In genomic region chr7:34935735-34936153, GRCh38 we compare ENCODE assay signal across 8 cellular contexts.
DNase-seq lines count a peak whose midpoint lies in the region; ATAC-seq lines count a peak whose summit lies in the region.
"Not testable (repeated sequence)": the region's sequence is repeated elsewhere in the genome, so short reads cannot be mapped to it uniquely, and the experiment has no call there.

No MANE protein-coding gene starts in this region.

- DNase-seq in T-helper 2 cell treated with Interferon-gamma antibody and Interleukin-4, amounts not matched to agents 5 μg/mL and 100 μg/mL, for 36 hours (ENCODE audit: low spot score): peak; percentile 12
- DNase-seq in amniotic epithelial cell (ENCODE audit: low read depth) (peak; percentile 13), iris pigment epithelial cell (ENCODE audit: low read depth) (peak; percentile 7)
- not testable (repeated sequence) for DNase-seq in stimulated activated effector memory CD8-positive, alpha-beta T cell treated with anti-CD3 and anti-CD28 coated beads, Interleukin-12 subunit alpha, Interleukin-12 subunit beta, amount 100 ng/mL, for 72 hours (ENCODE audit: low spot score in 2 of 2)

- H3K4me1 Mint-ChIP-seq in T-helper 2 cell treated with Interferon-gamma antibody and Interleukin-4, amounts not matched to agents 5 μg/mL and 100 μg/mL, for 36 hours (ENCODE audit: low read depth); stimulated activated effector memory CD8-positive, alpha-beta T cell treated with anti-CD3 and anti-CD28 coated beads, Interleukin-12 subunit alpha, Interleukin-12 subunit beta, amount 100 ng/mL, for 72 hours: not testable (repeated sequence)

- H3K27me3 Mint-ChIP-seq in T-helper 2 cell treated with Interferon-gamma antibody and Interleukin-4, amounts not matched to agents 5 μg/mL and 100 μg/mL, for 36 hours (ENCODE audit: low read depth): not testable (repeated sequence)

- H3K27ac Mint-ChIP-seq in T-helper 2 cell treated with Interferon-gamma antibody and Interleukin-4, amounts not matched to agents 5 μg/mL and 100 μg/mL, for 36 hours; stimulated activated effector memory CD8-positive, alpha-beta T cell treated with anti-CD3 and anti-CD28 coated beads, Interleukin-12 subunit alpha, Interleukin-12 subunit beta, amount 100 ng/mL, for 72 hours: not testable (repeated sequence)

- not testable (repeated sequence) for H3K4me3 Mint-ChIP-seq in T-helper 2 cell treated with Interferon-gamma antibody and Interleukin-4, amounts not matched to agents 5 μg/mL and 100 μg/mL, for 36 hours; stimulated activated effector memory CD8-positive, alpha-beta T cell treated with anti-CD3 and anti-CD28 coated beads, Interleukin-12 subunit alpha, Interleukin-12 subunit beta, amount 100 ng/mL, for 72 hours

- ATAC-seq in GM18511 (IDR thresholded peaks at IDR 0.05; ENCODE audit: unreplicated experiment) (peak; percentile 69), GM21526 (IDR thresholded peaks at IDR 0.05; ENCODE audit: low FRiP score, unreplicated experiment) (peak; percentile 72), HG02763 (IDR thresholded peaks at IDR 0.05; ENCODE audit: unreplicated experiment) (peak; percentile 57), HG03159 (IDR thresholded peaks at IDR 0.05; ENCODE audit: unreplicated experiment) (peak; percentile 49)
- ATAC-seq in stimulated activated effector memory CD8-positive, alpha-beta T cell treated with anti-CD3 and anti-CD28 coated beads, Interleukin-12 subunit alpha, Interleukin-12 subunit beta, amount 100 ng/mL, for 72 hours: peak; percentile 91

- H3K36me3 Mint-ChIP-seq in T-helper 2 cell treated with Interferon-gamma antibody and Interleukin-4, amounts not matched to agents 5 μg/mL and 100 μg/mL, for 36 hours (ENCODE audit: low read depth): not testable (repeated sequence)
- peaks cover 25% of the 10 kb centered on the region for H3K36me3 Mint-ChIP-seq in stimulated activated effector memory CD8-positive, alpha-beta T cell treated with anti-CD3 and anti-CD28 coated beads, Interleukin-12 subunit alpha, Interleukin-12 subunit beta, amount 100 ng/mL, for 72 hours

- not testable (repeated sequence) for H3K9me3 Mint-ChIP-seq in T-helper 2 cell treated with Interferon-gamma antibody and Interleukin-4, amounts not matched to agents 5 μg/mL and 100 μg/mL, for 36 hours; stimulated activated effector memory CD8-positive, alpha-beta T cell treated with anti-CD3 and anti-CD28 coated beads, Interleukin-12 subunit alpha, Interleukin-12 subunit beta, amount 100 ng/mL, for 72 hours
